In the genomic region with DNA sequence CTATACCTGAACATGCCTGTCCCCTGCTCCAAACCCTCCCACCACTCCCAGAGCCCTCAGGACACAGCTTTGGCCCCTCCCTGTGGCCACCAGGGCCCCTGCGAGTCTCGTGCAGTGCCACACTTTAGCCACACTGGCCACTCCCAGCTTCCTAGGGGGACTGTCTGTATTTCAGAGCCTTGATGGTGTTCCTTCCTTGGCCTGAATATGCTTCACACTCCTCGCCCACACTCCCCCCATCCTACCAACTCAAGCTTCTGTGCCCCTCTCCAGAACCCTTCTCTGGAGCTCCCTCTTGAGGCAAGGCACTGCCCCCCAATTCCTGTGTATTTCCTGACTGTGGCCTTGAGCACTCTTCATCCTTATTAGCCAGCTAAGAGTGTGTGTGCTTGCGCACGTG, we compare ENCODE assay signal across 13 cellular contexts.
A peak's percentile ranks its signal among the peaks of the same experiment; 100 is the strongest.
DNase-seq lines count a peak whose midpoint lies in the region; ATAC-seq, FAIRE-seq and TF ChIP-seq lines count a peak whose summit lies in the region.
"Had no signal": no experiment of that assay in that cellular context is flagged by ENCODE, and none has a peak within 500 bp of the region (broad histone marks: within the 10 kb centered on the region; RNA-seq: fewer than 3 reads in every experiment).

No MANE protein-coding gene starts in this region.

- TF ChIP-seq RAD21 in K562 (CRISPR knock-in tag; conservative IDR thresholded peaks at IDR 0.05 in 1 of 2, IDR thresholded peaks at IDR 0.05 in 1 of 2): peak in 1 of 2 experiments; percentile 28; a peak in 1 of 4 replicates

- TF ChIP-seq CTCF in GM10266 (IDR thresholded peaks at IDR 0.05; ENCODE audit: control insufficient read depth, insufficient read depth, low read depth, missing control alignments) (peak; percentile 31), LNCAP (IDR thresholded peaks at IDR 0.05) (peak; percentile 11; the same call in 1 of the 2 replicates), K562 (IDR thresholded peaks at IDR 0.05 in 2 of 3, conservative IDR thresholded peaks at IDR 0.05 in 1 of 3; ENCODE audit: insufficient read depth in 2 of 3, low read depth in 1 of 3, low read length in 3 of 3) (peak; percentile 49 to 62 (median 51)), osteocyte (IDR thresholded peaks at IDR 0.05) (peak; percentile 18)

- no peak for DNase-seq in GM10266 (ENCODE audit: extremely low spot score)
- no peak for DNase-seq in K562 (ENCODE audit: extremely low read depth in 1 of 4, low spot score in 3 of 4)
- DNase-seq in osteocyte (ENCODE audit: extremely low spot score, unreplicated experiment): no peak
- DNase-seq in epidermal melanocyte (ENCODE audit: insufficient read length, low spot score): no peak
- no peak for DNase-seq in NCI-H510A treated with DMSO at 0.1 percent for 48 hours (lab: John Stamatoyannopoulos, UW)
- DNase-seq: activated CD8-positive, alpha-beta memory T cell treated with anti-CD3 and anti-CD28 coated beads, Interleukin-2, amount 50 U/mL, for 48 hours; activated naive CD8-positive, alpha-beta T cell treated with anti-CD3 and anti-CD28 coated beads, Interleukin-2, amount 10 ng/mL, durations not matched to agents 7 days and 5 days; dermis blood vessel endothelial cell; kidney had no signal

- TF ChIP-seq POLR2A in K562 (conservative IDR thresholded peaks at IDR 0.05): no peak

- intact Hi-C loops in K562 (cut with micrococcal nuclease): loop anchor here (2.0 to 5.0 kb wide), 3 partner anchors 47 to 191 kb away; a partner anchor contains a TSS

- in situ Hi-C loops in K562 (cut with MboI): no loop called here

- peaks cover 9% of the 10 kb centered on the region for H3K36me3 Mint-ChIP-seq in osteocyte (ENCODE audit: unreplicated experiment)
- H3K36me3 Mint-ChIP-seq: activated naive CD8-positive, alpha-beta T cell treated with anti-CD3 and anti-CD28 coated beads, Interleukin-2, amount 10 ng/mL, durations not matched to agents 7 days and 5 days had no signal

- H2AFZ ChIP-seq in K562 (ENCODE audit: low read depth, low read length): no peak overlapping the region

- H3K27me3 Mint-ChIP-seq in osteocyte (ENCODE audit: unreplicated experiment): no peaks in the 10 kb centered on the region
- H3K27me3 Mint-ChIP-seq: activated naive CD8-positive, alpha-beta T cell treated with anti-CD3 and anti-CD28 coated beads, Interleukin-2, amount 10 ng/mL, durations not matched to agents 7 days and 5 days had no signal

- no peak overlapping the region for H3K27ac Mint-ChIP-seq in osteocyte (ENCODE audit: unreplicated experiment)

- BruUV-seq in K562 (replicated peaks; lab: Mats Ljungman, UMichigan): no TSS peak

- H3K36me3 ChIP-seq in K562 (ENCODE audit: control insufficient read depth, insufficient read depth, low read length): no peaks in the 10 kb centered on the region

- POLR2A ChIA-PET in K562 (lab: Yijun Ruan, JAX): interaction anchor here (0.6 to 0.8 kb wide), 3 partner anchors 9 to 363 kb away, joined by 4 read pairs; no protein-coding TSS in a partner anchor

- H3K9me3 Mint-ChIP-seq in osteocyte (ENCODE audit: unreplicated experiment): no peaks in the 10 kb centered on the region
- H3K9me3 Mint-ChIP-seq: activated naive CD8-positive, alpha-beta T cell treated with anti-CD3 and anti-CD28 coated beads, Interleukin-2, amount 10 ng/mL, durations not matched to agents 7 days and 5 days had no signal

- no peaks in the 10 kb centered on the region for H3K9me1 ChIP-seq in K562 (ENCODE audit: control insufficient read depth, insufficient read depth, low read length)

- FAIRE-seq in K562 (lab: Jason Lieb, UNC): peak; percentile 60
- FAIRE-seq: frontal cortex, kidney had no signal

- no peak overlapping the region for H3K4me2 ChIP-seq in K562 (ENCODE audit: insufficient read depth, low read length)

- H3K4me1 ChIP-seq in K562 (replicated peaks in 1 of 2; ENCODE audit: control insufficient read depth in 2 of 2, insufficient read depth in 2 of 2, low read length in 2 of 2): peaks cover 8 to 16% of the 10 kb centered on the region in 2 experiments; a peak in 4 of 5 replicates

- WGBS in K562 (ENCODE audit: insufficient coverage, low coverage, missing lambda C conversion rate): 27% methylated on average over 5 of the region's 5 CpGs

- no peak overlapping the region for H3K27ac ChIP-seq in K562 (ENCODE audit: extremely low read depth, low read depth, low read length)

- no peaks in the 10 kb centered on the region for H3K9me3 ChIP-seq in K562 (replicated peaks; ENCODE audit: control insufficient read depth, insufficient read depth, low read depth, low read length)

- H4K20me1 ChIP-seq in K562 (replicated peaks; ENCODE audit: control insufficient read depth, insufficient read depth, low read length): no peaks in the 10 kb centered on the region

- H3K4me1 Mint-ChIP-seq in osteocyte (ENCODE audit: unreplicated experiment): no peaks in the 10 kb centered on the region

- H3K4me3 ChIP-seq in K562: no peak overlapping the region

- no peak overlapping the region for H3K9ac ChIP-seq in K562 (ENCODE audit: insufficient read depth in 1 of 2, low read depth in 2 of 2, low read length in 2 of 2)

- CTCF ChIA-PET in K562 (lab: Yijun Ruan, JAX; ENCODE audit: low intra/inter-chr PET ratio): interaction anchor here (2.9 kb wide), 1 partner anchor 192 kb away, joined by 18 read pairs; a partner anchor contains a TSS

- ATAC-seq in K562 (peak; percentile 57), HG02642 (IDR thresholded peaks at IDR 0.05; ENCODE audit: poor library complexity, unreplicated experiment) (no peak)
- ATAC-seq: sciatic nerve had no signal

- TF ChIP-seq EP300 in K562 (IDR thresholded peaks at IDR 0.05; ENCODE audit: low read length): no peak

- no peak overlapping the region for H3K4me3 Mint-ChIP-seq in osteocyte (ENCODE audit: unreplicated experiment)
- H3K4me3 Mint-ChIP-seq: activated naive CD8-positive, alpha-beta T cell treated with anti-CD3 and anti-CD28 coated beads, Interleukin-2, amount 10 ng/mL, durations not matched to agents 7 days and 5 days had no signal

- H3K79me2 ChIP-seq in K562 (ENCODE audit: control insufficient read depth, insufficient read depth, low read length): no peaks in the 10 kb centered on the region

- H3K27me3 ChIP-seq in K562 (ENCODE audit: control insufficient read depth in 2 of 2, insufficient read depth in 2 of 2, low read length in 2 of 2): no peaks in the 10 kb centered on the region

TF ChIP-seq in K562, 482 proteins besides CTCF, POLR2A, EP300 and RAD21:
- TF ChIP-seq SMC3 (conservative IDR thresholded peaks at IDR 0.05; ENCODE audit: insufficient read depth, low read depth, low read length) (0 out of 2 replicates have a peak, but pooled peaks have one; percentile 2), BHLHE40 (IDR thresholded peaks at IDR 0.05; ENCODE audit: low read length) (peak; percentile 78), FOXA3 (CRISPR knock-in tag; conservative IDR thresholded peaks at IDR 0.05 in 1 of 2, IDR thresholded peaks at IDR 0.05 in 1 of 2) (no peak)
- TF ChIP-seq, protein P1, sequence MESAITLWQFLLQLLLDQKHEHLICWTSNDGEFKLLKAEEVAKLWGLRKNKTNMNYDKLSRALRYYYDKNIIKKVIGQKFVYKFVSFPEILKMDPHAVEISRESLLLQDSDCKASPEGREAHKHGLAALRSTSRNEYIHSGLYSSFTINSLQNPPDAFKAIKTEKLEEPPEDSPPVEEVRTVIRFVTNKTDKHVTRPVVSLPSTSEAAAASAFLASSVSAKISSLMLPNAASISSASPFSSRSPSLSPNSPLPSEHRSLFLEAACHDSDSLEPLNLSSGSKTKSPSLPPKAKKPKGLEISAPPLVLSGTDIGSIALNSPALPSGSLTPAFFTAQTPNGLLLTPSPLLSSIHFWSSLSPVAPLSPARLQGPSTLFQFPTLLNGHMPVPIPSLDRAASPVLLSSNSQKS (CRISPR knock-in tag; IDR thresholded peaks at IDR 0.05): no peak
